Comparison of ENCODE assay signal across 11 cellular contexts in the genomic region with DNA sequence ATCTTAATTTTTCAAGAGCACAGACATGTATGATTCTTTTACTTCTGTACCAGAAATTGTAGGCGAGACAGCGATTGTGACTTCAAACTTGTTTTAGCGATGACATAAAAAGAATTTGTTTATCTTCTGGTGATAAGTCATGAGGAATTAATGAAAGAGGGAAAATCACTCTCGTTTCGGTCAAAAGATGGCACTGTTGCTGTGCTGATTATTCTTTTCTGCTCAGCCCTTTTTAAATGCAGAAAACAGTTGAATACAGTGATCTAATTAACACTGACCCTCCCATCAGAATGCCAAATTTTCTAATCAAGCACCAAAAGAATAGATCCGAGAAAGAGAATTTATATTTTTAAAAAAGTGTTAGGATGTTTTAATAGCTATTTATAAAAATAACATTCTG. TPM values are rescaled to one million over a fixed set of nuclear protein-coding genes. Genes with fewer than 3 reads are reported as not detected.
DNase-seq lines count a peak whose midpoint lies in the region; ATAC-seq, FAIRE-seq and TF ChIP-seq lines count a peak whose summit lies in the region.
"Had no signal": no experiment of that assay in that cellular context is flagged by ENCODE, and none has a peak within 500 bp of the region (broad histone marks: within the 10 kb centered on the region; RNA-seq: fewer than 3 reads in every experiment).

No MANE protein-coding gene starts in this region.

- peak; percentile 25 for DNase-seq in D341Med (ENCODE audit: low spot score)
- peak; percentile 13 for DNase-seq in LNCaP clone FGC (ENCODE audit: low read depth)
- DNase-seq in astrocyte of the spinal cord (ENCODE audit: low read depth, low spot score), result peak; percentile 46
- DNase-seq in HepG2 (ENCODE audit: low spot score), result no peak
- no peak for DNase-seq in CD1c-positive myeloid dendritic cell (ENCODE audit: extremely low spot score)
- DNase-seq in GM19239 (ENCODE audit: insufficient read length, low spot score), result no peak
- DNase-seq in stimulated activated CD4-positive, alpha-beta T cell treated with anti-CD3 and anti-CD28 coated beads, Interleukin-12 subunit alpha, Interleukin-12 subunit beta, amount 100 ng/mL, for 4 hours, result no peak
- DNase-seq: naive B cell, NCI-H2107 had no signal

- no peaks in the 10 kb centered on the region for H3K79me2 ChIP-seq in HepG2 (ENCODE audit: insufficient read depth, low read length)

- TF ChIP-seq EP300 in HepG2 (IDR thresholded peaks at IDR 0.05; ENCODE audit: low read depth in 2 of 2, low read length in 2 of 2), result no peak
- no peak for TF ChIP-seq EP300 in HepG2 (CRISPR knock-in tag; IDR thresholded peaks at IDR 0.05; ENCODE audit: borderline replicate concordance)

- 0 out of 5 replicates have a peak, but pooled peaks cover 0 to 2% of the 10 kb centered on the region in 2 experiments for H3K36me3 ChIP-seq in HepG2 (replicated peaks in 1 of 2; ENCODE audit: control insufficient read depth in 1 of 2, insufficient read depth in 2 of 2, low read length in 2 of 2)

- H3K4me2 ChIP-seq in HepG2 (ENCODE audit: low read depth, low read length), result no peak overlapping the region

- peak; percentile 60 for TF ChIP-seq CTCF in LNCaP clone FGC (IDR thresholded peaks at IDR 0.05; ENCODE audit: control insufficient read depth, extremely low read depth, insufficient read depth)
- peak; percentile 36 for TF ChIP-seq CTCF in astrocyte of the spinal cord (IDR thresholded peaks at IDR 0.05; ENCODE audit: low read depth, low read length)
- TF ChIP-seq CTCF in HepG2 (CRISPR knock-in tag; IDR thresholded peaks at IDR 0.05), result peak; percentile 19; the same call in 1 of the 2 replicates

- no peak overlapping the region for H3K27ac ChIP-seq in HepG2 (ENCODE audit: extremely low read length, insufficient read depth, low read length)

- H3K9ac ChIP-seq in HepG2 (ENCODE audit: insufficient read depth, low read depth, low read length), result no peak overlapping the region

- FAIRE-seq in HepG2 (lab: Jason Lieb, UNC), result no peak
- FAIRE-seq in GM19239 (lab: Jason Lieb, UNC), result no peak

- 93% methylated on average over 6 of the region's 6 CpGs for WGBS in HepG2 (ENCODE audit: low lambda C conversion rate)

- ATAC-seq in HepG2, result no peak
- ATAC-seq in HG03025 (IDR thresholded peaks at IDR 0.05; ENCODE audit: low FRiP score, unreplicated experiment), result no peak
- ATAC-seq: activated naive CD4-positive, alpha-beta T cell treated with anti-CD3 and anti-CD28 coated beads, Interleukin-2, amount 50 U/mL, for 72 hours had no signal

- no peaks in the 10 kb centered on the region for H3K27me3 ChIP-seq in HepG2 (ENCODE audit: control insufficient read depth in 1 of 2, insufficient read depth in 2 of 2, low read length in 2 of 2)

- no peak overlapping the region for H3K4me3 ChIP-seq in LNCaP clone FGC (ENCODE audit: low read depth, low read length)
- H3K4me3 ChIP-seq in astrocyte of the spinal cord (ENCODE audit: low read depth, low read length), result no peak overlapping the region
- no peak overlapping the region for H3K4me3 ChIP-seq in HepG2 (replicated peaks in 1 of 3; ENCODE audit: insufficient read depth in 1 of 3, low read depth in 2 of 3, low read length in 3 of 3)

- H3K9me3 ChIP-seq in HepG2 (ENCODE audit: low read length), result no peaks in the 10 kb centered on the region

- POLR2A ChIA-PET in HepG2 (lab: Yijun Ruan, JAX), result no interaction called here

- H2AFZ ChIP-seq in HepG2 (ENCODE audit: low read length), result no peak overlapping the region

- no peaks in the 10 kb centered on the region for H3K4me1 ChIP-seq in HepG2 (ENCODE audit: insufficient read depth, low read length)

- TF ChIP-seq RAD21 in HepG2 (CRISPR knock-in tag; IDR thresholded peaks at IDR 0.05), result no peak

- no TSS peak for BruUV-seq in HepG2 (replicated peaks; lab: Mats Ljungman, UMichigan)

- no peaks in the 10 kb centered on the region for H4K20me1 ChIP-seq in HepG2 (ENCODE audit: insufficient read depth, low read length)

- in situ Hi-C loops in astrocyte of the spinal cord (cut with HindIII; ENCODE audit: low sequenced_read_pairs), result no loop called here
- in situ Hi-C loops in HepG2 (cut with HindIII; ENCODE audit: extremely low pct_ligation_motif_present, low pct_unique_long_range_greater_than_20kb), result no loop called here

- TF ChIP-seq POLR2A in HepG2 (IDR thresholded peaks at IDR 0.05; ENCODE audit: insufficient read depth in 1 of 2, low read depth in 2 of 2, low read length in 2 of 2), result no peak

- CTCF ChIA-PET in HepG2 (lab: Yijun Ruan, JAX; ENCODE audit: low intra/inter-chr PET ratio, low total read pairs), result no interaction called here

- intact Hi-C loops in HepG2 (cut with micrococcal nuclease; ENCODE audit: unreplicated experiment), result no loop called here

TF ChIP-seq in HepG2, 621 proteins besides CTCF, POLR2A, EP300 and RAD21:
- no peak for TF ChIP-seq NR2C2 (CRISPR knock-in tag; IDR thresholded peaks at IDR 0.05; ENCODE audit: borderline replicate concordance)
- TF ChIP-seq STAG1 (CRISPR knock-in tag; IDR thresholded peaks at IDR 0.05), result peak; percentile 30

RNA-seq across cellular contexts. Expression of a gene that starts 52.6 kb away (rescaled TPM):
- total RNA-seq in HepG2 (2016; rRNA removed; fragmentation: Illumina TruSeq; extraction: Trizol), result 10.6 and 12.4 TPM in 2 replicates
- total RNA-seq in HepG2 (2016; cell fraction: cytosol; rRNA removed; fragmentation: Illumina TruSeq; extraction: Trizol; ENCODE audit: low read depth), result 1.8 and 2.6 TPM in 2 replicates
- 9.4 and 12.2 TPM in 2 replicates for total RNA-seq in HepG2 (2016; cell fraction: insoluble cytoplasmic fraction; rRNA removed; fragmentation: Illumina TruSeq; extraction: Trizol)
- total RNA-seq in HepG2 (2016; cell fraction: membrane; rRNA removed; fragmentation: Illumina TruSeq; extraction: Trizol), result 3.2 and 3.7 TPM in 2 replicates
- total RNA-seq in HepG2 (2016; cell fraction: nucleus; rRNA removed; fragmentation: Illumina TruSeq; extraction: Trizol), result 17.1 and 23.0 TPM in 2 replicates
- 3.2 and 3.6 TPM in 2 replicates for polyA plus RNA-seq in HepG2 (2011; rRNA removed)
- 1.7 and 2.3 TPM in 2 replicates for polyA plus RNA-seq in HepG2 (2011; cell fraction: cytosol; rRNA removed)
- 2.4 and 2.5 TPM in 2 replicates for polyA plus RNA-seq in HepG2 (2011; cell fraction: nucleus; rRNA removed)
- 4.1 and 4.2 TPM in 2 replicates for polyA plus RNA-seq in HepG2 (2012)
- polyA plus RNA-seq in HepG2 (2016; cell fraction: cytosol; fragmentation: Illumina TruSeq; extraction: Trizol; ENCODE audit: low read depth), result 0.26 and 0.83 TPM in 2 replicates
- 8.8 and 9.8 TPM in 2 replicates for polyA plus RNA-seq in HepG2 (2016; cell fraction: insoluble cytoplasmic fraction; fragmentation: Illumina TruSeq; extraction: Trizol; ENCODE audit: low read depth)
- 0.47 and 1.3 TPM in 2 replicates for polyA plus RNA-seq in HepG2 (2016; cell fraction: membrane; fragmentation: Illumina TruSeq; extraction: Trizol; ENCODE audit: low read depth)
- 5.3 and 6.2 TPM in 2 replicates for polyA plus RNA-seq in HepG2 (2016; cell fraction: nucleus; fragmentation: Illumina TruSeq; extraction: Trizol; ENCODE audit: insufficient read depth, low read depth)
- 8.0 and 14.5 TPM in 2 replicates for polyA minus RNA-seq in HepG2 (2011; rRNA and poly(A)+ RNA removed; ENCODE audit: low replicate concordance)
- 3.4 and 4.0 TPM in 2 replicates for polyA minus RNA-seq in HepG2 (2011; cell fraction: cytosol; rRNA and poly(A)+ RNA removed)
- polyA minus RNA-seq in HepG2 (2011; cell fraction: nucleus; rRNA and poly(A)+ RNA removed), result 31.7 and 41.6 TPM in 2 replicates

RNA-seq across cellular contexts. Expression of a gene that starts 52.8 kb away (rescaled TPM):
- 3.1 and 4.6 TPM in 2 replicates for total RNA-seq in HepG2 (2016; rRNA removed; fragmentation: Illumina TruSeq; extraction: Trizol)
- 0.35 and 0.40 TPM in 2 replicates for total RNA-seq in HepG2 (2016; cell fraction: cytosol; rRNA removed; fragmentation: Illumina TruSeq; extraction: Trizol; ENCODE audit: low read depth)
- total RNA-seq in HepG2 (2016; cell fraction: insoluble cytoplasmic fraction; rRNA removed; fragmentation: Illumina TruSeq; extraction: Trizol), result 3.1 and 4.0 TPM in 2 replicates
- 1.1 and 1.5 TPM in 2 replicates for total RNA-seq in HepG2 (2016; cell fraction: membrane; rRNA removed; fragmentation: Illumina TruSeq; extraction: Trizol)
- 3.9 and 4.0 TPM in 2 replicates for total RNA-seq in HepG2 (2016; cell fraction: nucleus; rRNA removed; fragmentation: Illumina TruSeq; extraction: Trizol)
- 1.4 and 1.8 TPM in 2 replicates for polyA plus RNA-seq in HepG2 (2011; rRNA removed)
- 0.78 and 1.1 TPM in 2 replicates for polyA plus RNA-seq in HepG2 (2011; cell fraction: cytosol; rRNA removed)
- 0.68 and 0.95 TPM in 2 replicates for polyA plus RNA-seq in HepG2 (2011; cell fraction: nucleus; rRNA removed)
- polyA plus RNA-seq in HepG2 (2012), result 2.8 and 2.9 TPM in 2 replicates
- polyA plus RNA-seq in HepG2 (2016; cell fraction: cytosol; fragmentation: Illumina TruSeq; extraction: Trizol; ENCODE audit: low read depth), result 0.07 and 0.23 TPM in 2 replicates
- polyA plus RNA-seq in HepG2 (2016; cell fraction: insoluble cytoplasmic fraction; fragmentation: Illumina TruSeq; extraction: Trizol; ENCODE audit: low read depth), result 2.3 and 3.2 TPM in 2 replicates
- polyA plus RNA-seq in HepG2 (2016; cell fraction: membrane; fragmentation: Illumina TruSeq; extraction: Trizol; ENCODE audit: low read depth), result 0.55 and 0.68 TPM in 2 replicates
- 4.0 TPM in 2 replicates for polyA plus RNA-seq in HepG2 (2016; cell fraction: nucleus; fragmentation: Illumina TruSeq; extraction: Trizol; ENCODE audit: insufficient read depth, low read depth)
- 1.3 and 1.7 TPM in 2 replicates for polyA minus RNA-seq in HepG2 (2011; rRNA and poly(A)+ RNA removed; ENCODE audit: low replicate concordance)
- polyA minus RNA-seq in HepG2 (2011; cell fraction: cytosol; rRNA and poly(A)+ RNA removed), result 1.5 and 1.8 TPM in 2 replicates
- polyA minus RNA-seq in HepG2 (2011; cell fraction: nucleus; rRNA and poly(A)+ RNA removed), result 5.0 and 6.6 TPM in 2 replicates

Comparison
In these comparisons a context has a peak if more than half of its experiments do, and no peak if none do; other contexts are left out.
1. DNase-seq: peak in D341Med (single experiment), LNCaP clone FGC (single experiment) and astrocyte of the spinal cord (single experiment); none in HepG2 (single experiment), CD1c-positive myeloid dendritic cell (single experiment), GM19239 (single experiment) and stimulated activated CD4-positive, alpha-beta T cell treated with anti-CD3 and anti-CD28 coated beads, Interleukin-12 subunit alpha, Interleukin-12 subunit beta, amount 100 ng/mL, for 4 hours (single experiment).
2. Peak in every context shown above with its lines, with median percentiles within 50 percentile points of each other: CTCF ChIP-seq.